Comparison of ENCODE assay signal across 8 cellular contexts in genomic region chr7:151655555-151655954, GRCh38.
"Had no signal": no experiment of that assay in that cellular context is flagged by ENCODE, and none has a peak within 500 bp of the region (broad histone marks: within the 10 kb centered on the region; RNA-seq: fewer than 3 reads in every experiment).

No MANE protein-coding gene starts in this region.

- DNase-seq: GDM1, GF-D8 had no signal

- FAIRE-seq: G401.6, GM12878, GM12891, GM12892, GM18507, GM19239 had no signal

- H3K4me3 ChIP-seq: GM12878 had no signal

- ATAC-seq: GM12878 had no signal
